8 cellular contexts compared by ENCODE assay signal in the genomic region with DNA sequence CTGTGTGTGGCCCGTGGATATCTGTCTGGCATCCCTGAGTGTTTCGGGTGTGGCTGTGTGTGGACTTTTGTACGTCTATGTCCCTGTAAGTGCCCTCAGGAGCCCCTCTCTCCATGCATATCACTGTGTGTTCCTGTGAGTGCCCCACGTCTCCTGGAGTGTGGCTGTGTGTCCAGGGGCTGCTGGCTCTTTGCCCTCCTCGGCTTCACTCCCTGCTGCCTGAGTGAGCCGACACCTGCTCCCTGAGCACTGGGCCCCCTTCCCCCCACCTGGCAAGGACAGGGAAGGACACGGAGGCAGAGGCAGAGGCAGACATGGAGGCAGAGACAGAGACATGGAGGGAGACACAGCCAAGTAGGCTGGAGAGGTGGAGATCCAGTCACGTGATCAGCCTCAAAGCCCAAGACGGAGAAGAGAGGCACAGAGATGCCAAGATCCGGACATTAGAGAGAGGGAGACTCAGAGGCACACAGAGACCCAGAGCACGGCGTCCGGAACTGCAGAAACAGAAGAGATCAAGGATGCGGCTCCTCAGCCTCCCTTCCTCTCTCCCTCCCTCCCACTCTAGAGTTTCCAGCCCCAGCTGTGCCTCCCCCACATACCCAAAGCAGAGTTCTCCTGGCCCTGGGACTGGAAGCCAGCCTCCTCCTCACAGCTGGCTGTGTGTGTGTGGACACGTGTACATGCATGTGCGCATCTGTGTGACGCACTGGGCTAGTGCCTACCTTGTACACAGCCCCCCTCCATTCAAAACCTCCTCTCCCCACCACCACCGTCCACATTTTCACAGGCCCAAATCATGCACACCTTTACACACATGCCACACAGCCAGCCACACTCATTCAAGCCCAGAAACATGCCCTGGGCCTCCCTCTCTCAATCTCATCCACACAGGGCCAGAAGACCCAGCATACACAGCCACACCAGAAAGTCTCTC. TPM values are rescaled to one million over a fixed set of nuclear protein-coding genes. Genes with fewer than 3 reads are reported as not detected.
A peak's percentile ranks its signal among the peaks of the same experiment; 100 is the strongest.
DNase-seq lines count a peak whose midpoint lies in the region; ATAC-seq and TF ChIP-seq lines count a peak whose summit lies in the region.

No MANE protein-coding gene starts in this region.

- WGBS in mesendoderm (ENCODE audit: extremely low coverage, insufficient coverage, low lambda C conversion rate), result no CpG with 5 or more reads among the region's 18 CpGs
- 7 to 9% methylated on average over 17 of the region's 18 CpGs for WGBS in thyroid gland, 2 donors

- no peaks in the 10 kb centered on the region for H3K27me3 ChIP-seq in NT2/D1 (ENCODE audit: insufficient read depth, insufficient read length)
- H3K27me3 ChIP-seq in mesendoderm (ENCODE audit: insufficient read depth, low read length, poor library complexity), result no peaks in the 10 kb centered on the region
- H3K27me3 ChIP-seq in thyroid gland, result no peaks in the 10 kb centered on the region

- H2AK5ac ChIP-seq in mesendoderm (ENCODE audit: low read length), result no peak overlapping the region

- H3K79me2 ChIP-seq in mesendoderm (ENCODE audit: control insufficient read depth, insufficient read depth, low read length), result no peaks in the 10 kb centered on the region

- H3K4ac ChIP-seq in mesendoderm (ENCODE audit: low read depth, low read length), result no peak overlapping the region

- H3K36me3 ChIP-seq in NT2/D1 (ENCODE audit: insufficient read depth, insufficient read length, low read length), result peaks cover 18% of the 10 kb centered on the region
- H3K36me3 ChIP-seq in mesendoderm (ENCODE audit: control insufficient read depth, insufficient read depth, low read length), result no peaks in the 10 kb centered on the region
- H3K36me3 ChIP-seq in thyroid gland, result peaks cover 0 to 6% of the 10 kb centered on the region in 2 donors

- TF ChIP-seq POLR2A in thyroid gland (IDR thresholded peaks at IDR 0.05), result peak in 1 of 2 donors; percentile 50

- no peak overlapping the region for H2BK5ac ChIP-seq in mesendoderm (ENCODE audit: low read length)

- H3K4me3 ChIP-seq in NT2/D1 (ENCODE audit: insufficient read length, low read depth) (peak overlapping the region; percentile 50), mesendoderm (ENCODE audit: low read length) (no peak overlapping the region), thyroid gland (replicated peaks in 1 of 3) (peak overlapping the region in 1 of 3 donors; percentile 29)

- H3K56ac ChIP-seq in mesendoderm (ENCODE audit: low read length), result peak overlapping the region; percentile 66

- H3K4me2 ChIP-seq in mesendoderm (ENCODE audit: low read length), result peak overlapping the region; percentile 66

- intact Hi-C loops in thyroid gland (cut with DNase I), result no loop called here

- no peak overlapping the region for H3K18ac ChIP-seq in mesendoderm (ENCODE audit: low read length)

- H2BK15ac ChIP-seq in mesendoderm (replicated peaks; ENCODE audit: low read depth), result no peak overlapping the region

- no peak overlapping the region for H4K8ac ChIP-seq in mesendoderm (ENCODE audit: low read depth, low read length)

- H3K27ac ChIP-seq in mesendoderm (ENCODE audit: low read depth, low read length) (no peak overlapping the region), thyroid gland (peak overlapping the region; percentile 58 to 90 (median 80))

- H2BK120ac ChIP-seq in mesendoderm (ENCODE audit: low read depth, low read length), result no peak overlapping the region

- DNase-seq in NCI-H2081 (lab: John Stamatoyannopoulos, UW) (peak; percentile 27 to 73), NCI-H2081 treated with DMSO at 0.1 percent for 48 hours (lab: John Stamatoyannopoulos, UW) (no peak), NT2/D1 (ENCODE audit: low read depth, low spot score) (no peak), ecto neural progenitor cell (ENCODE audit: low spot score) (peak; percentile 70), mesendoderm (peak; percentile 64), thyroid gland (peak; percentile 90 to 95)
- DNase-seq in activated CD4-positive, alpha-beta T cell treated with anti-CD3 and anti-CD28 coated beads for 1 hour, result no peak

- no peak overlapping the region for H4K5ac ChIP-seq in mesendoderm (ENCODE audit: low read length)

- TF ChIP-seq CTCF in thyroid gland (IDR thresholded peaks at IDR 0.05), result no peak

- no peak for ATAC-seq in GM18511 (IDR thresholded peaks at IDR 0.05; ENCODE audit: unreplicated experiment)

- no peaks in the 10 kb centered on the region for H3K79me1 ChIP-seq in mesendoderm (ENCODE audit: low read length)

- H3K9ac ChIP-seq in NT2/D1 (ENCODE audit: insufficient read length, low read depth) (peak overlapping the region; percentile 73), mesendoderm (ENCODE audit: low read length) (peak overlapping the region; percentile 63)

- H3K4me1 ChIP-seq in NT2/D1 (ENCODE audit: insufficient read depth, insufficient read length) (peaks cover 49% of the 10 kb centered on the region), mesendoderm (ENCODE audit: control insufficient read depth, low read depth, low read length) (peaks cover 17% of the 10 kb centered on the region), thyroid gland (peaks cover 18 to 42% of the 10 kb centered on the region in 2 donors)

- H3K23ac ChIP-seq in mesendoderm (ENCODE audit: low read length), result no peak overlapping the region

- no peaks in the 10 kb centered on the region for H3K9me3 ChIP-seq in NT2/D1 (ENCODE audit: insufficient read depth, low read length)
- H3K9me3 ChIP-seq in thyroid gland, result no peaks in the 10 kb centered on the region

RNA-seq across cellular contexts. Expression of gene WASF2, which starts 39.0 kb away (rescaled TPM):
- 45.4 TPM for polyA plus RNA-seq in mesendoderm (2013, experiment 1 of 2)
- polyA plus RNA-seq in mesendoderm (2013, experiment 2 of 2), result 46.2 TPM
- 10 to 100 TPM; 38.3 to 47.7 (median 46.7) TPM for total RNA-seq in thyroid gland

Comparison
In these comparisons a context has a peak if more than half of its experiments do, and no peak if none do; other contexts are left out.
1. DNase-seq: peak in NCI-H2081 (2 of 2), ecto neural progenitor cell (single experiment), mesendoderm (single experiment) and thyroid gland (2 of 2); none in NCI-H2081 treated with DMSO at 0.1 percent for 48 hours (single experiment), NT2/D1 (single experiment) and activated CD4-positive, alpha-beta T cell treated with anti-CD3 and anti-CD28 coated beads for 1 hour (single experiment).